In genomic region chr4:21992330-21992729, GRCh38 we compare ENCODE assay signal across 17 cellular contexts.
DNase-seq lines count a peak whose midpoint lies in the region; ATAC-seq and TF ChIP-seq lines count a peak whose summit lies in the region.
"Had no signal": no experiment of that assay in that cellular context is flagged by ENCODE, and none has a peak within 500 bp of the region (broad histone marks: within the 10 kb centered on the region; RNA-seq: fewer than 3 reads in every experiment).

No MANE protein-coding gene starts in this region.

- H3K4me3 ChIP-seq in fibroblast of pulmonary artery (replicated peaks; ENCODE audit: low read depth, low read length) = no peak overlapping the region
- H3K4me3 ChIP-seq: dorsolateral prefrontal cortex, skin epidermis, tibial nerve had no signal

- peak; percentile 27 for DNase-seq in GM04504 (ENCODE audit: low read depth)
- DNase-seq in amniotic stem cell (lab: John Stamatoyannopoulos, UW) = peak; percentile 52
- peak; percentile 68 for DNase-seq in fibroblast of pulmonary artery (ENCODE audit: low read depth)
- DNase-seq in hepatic stellate cell (ENCODE audit: low spot score) = no peak
- no peak for DNase-seq in NCI-H748 (lab: John Stamatoyannopoulos, UW; ENCODE audit: unreplicated experiment)
- no peak for DNase-seq in NCI-H2107 treated with DMSO at 0.1 percent for 48 hours (lab: John Stamatoyannopoulos, UW; ENCODE audit: unreplicated experiment)
- DNase-seq: activated CD4-positive, alpha-beta T cell treated with anti-CD3 and anti-CD28 coated beads for 4 hours; dorsolateral prefrontal cortex; natural killer cell; NCI-H748 treated with DMSO at 0.1 percent for 48 hours; posterior cingulate gyrus; Right ventricle myocardium superior; stimulated activated CD4-positive, alpha-beta T cell treated with anti-CD3 and anti-CD28 coated beads, Interleukin-2, amount 100 ng/mL, for 24 hours; stimulated activated naive CD4-positive, alpha-beta T cell treated with Interleukin-2 at 50 U/mL for 16 hours had no signal

- no peak for TF ChIP-seq CTCF in fibroblast of pulmonary artery (IDR thresholded peaks at IDR 0.05; ENCODE audit: low read length, missing control alignments)

- no peak for ATAC-seq in HG02763 (IDR thresholded peaks at IDR 0.05; ENCODE audit: unreplicated experiment)
- ATAC-seq: natural killer cell had no signal

Comparison
In these comparisons a context has a peak if more than half of its experiments do, and no peak if none do; other contexts are left out.
1. DNase-seq: peak in GM04504 (single experiment), amniotic stem cell (single experiment) and fibroblast of pulmonary artery (single experiment); none in hepatic stellate cell (single experiment), NCI-H748 (single experiment) and NCI-H2107 treated with DMSO at 0.1 percent for 48 hours (single experiment).